Comparison of ENCODE assay signal across 18 cellular contexts in genomic region chr16:29802416-29802935, GRCh38. TPM values are rescaled to one million over a fixed set of nuclear protein-coding genes. Genes with fewer than 3 reads are reported as not detected.
DNase-seq lines count a peak whose midpoint lies in the region; ATAC-seq, FAIRE-seq and TF ChIP-seq lines count a peak whose summit lies in the region.
"Had no signal": no experiment of that assay in that cellular context is flagged by ENCODE, and none has a peak within 500 bp of the region (broad histone marks: within the 10 kb centered on the region; RNA-seq: fewer than 3 reads in every experiment).

No MANE protein-coding gene starts in this region.

- no peaks in the 10 kb centered on the region for H3K9me3 Mint-ChIP-seq in activated naive CD4-positive, alpha-beta T cell treated with anti-CD3 and anti-CD28 coated beads for 36 hours
- H3K9me3 Mint-ChIP-seq in progenitor cell of endocrine pancreas (ENCODE audit: low read depth), result no peaks in the 10 kb centered on the region
- H3K9me3 Mint-ChIP-seq: IgD-negative memory B cell; stimulated activated naive B cell treated with anti-CD40 and anti-IgM and Interleukin-4, amounts not matched to agents 10 μg/mL and 1 μg/mL and 100 μg/mL, for 72 hours had no signal

- no peaks in the 10 kb centered on the region for H3K9me3 ChIP-seq in GM12878 (replicated peaks; ENCODE audit: control insufficient read depth, insufficient read depth, low read length)
- H3K9me3 ChIP-seq: ovary, upper lobe of right lung had no signal

- H3K79me2 ChIP-seq in KMS-11 (ENCODE audit: insufficient read depth, low read depth) (peaks cover 3% of the 10 kb centered on the region; the same call in 1 of the 2 replicates), GM12878 (ENCODE audit: control insufficient read depth, insufficient read depth, low read length) (peaks cover 12% of the 10 kb centered on the region)

- TF ChIP-seq CTCF in KMS-11 (conservative IDR thresholded peaks at IDR 0.05; ENCODE audit: low read depth, low read length), result no peak
- TF ChIP-seq CTCF in GM12878 (IDR thresholded peaks at IDR 0.05 in 2 of 3, conservative IDR thresholded peaks at IDR 0.05 in 1 of 3; ENCODE audit: control insufficient read depth in 2 of 3, extremely low read depth in 1 of 3, insufficient read depth in 1 of 3, low read depth in 3 of 3, low read length in 3 of 3), result no peak
- no peak for TF ChIP-seq CTCF in progenitor cell of endocrine pancreas (IDR thresholded peaks at IDR 0.05; ENCODE audit: unreplicated experiment)

- peak overlapping the region; percentile 12 for H3K27ac Mint-ChIP-seq in activated naive CD4-positive, alpha-beta T cell treated with anti-CD3 and anti-CD28 coated beads for 36 hours
- no peak overlapping the region for H3K27ac Mint-ChIP-seq in progenitor cell of endocrine pancreas

- no peak for DNase-seq in activated naive CD4-positive, alpha-beta T cell treated with anti-CD3 and anti-CD28 coated beads for 36 hours
- DNase-seq in activated naive CD4-positive, alpha-beta T cell treated with Interleukin-2 at 50 U/mL for 16 hours, result no peak
- DNase-seq in GM12878 (ENCODE audit: low read depth, low spot score), result no peak
- no peak for DNase-seq in progenitor cell of endocrine pancreas (ENCODE audit: low spot score, unreplicated experiment)
- no peak for DNase-seq in mucosa of gallbladder (ENCODE audit: low spot score)
- DNase-seq in NCI-H187 treated with DMSO at 0.1 percent for 48 hours (lab: John Stamatoyannopoulos, UW), result no peak
- DNase-seq: activated CD4-positive, alpha-beta T cell treated with anti-CD3 and anti-CD28 coated beads for 48 hours; cortex of kidney; H7; NCI-H2171 treated with DMSO at 0.1 percent for 48 hours; small intestine; stimulated activated naive B cell treated with anti-CD40 and anti-IgM and Interleukin-4, amounts not matched to agents 10 μg/mL and 1 μg/mL and 100 μg/mL, for 72 hours; T-helper 9 cell; upper lobe of right lung had no signal

- H3K4me3 ChIP-seq in KMS-11 (IDR thresholded peaks at IDR 0.05; ENCODE audit: insufficient read depth, low read depth, low read length) (no peak overlapping the region), GM12878 (no peak overlapping the region)
- H3K4me3 ChIP-seq: ovary, upper lobe of right lung had no signal

- TF ChIP-seq EP300 in GM12878 (IDR thresholded peaks at IDR 0.05; ENCODE audit: borderline replicate concordance in 1 of 2, control insufficient read depth in 1 of 2, low read depth in 2 of 2, low read length in 2 of 2), result no peak

- H3K9ac ChIP-seq in KMS-11 (no peak overlapping the region), GM12878 (ENCODE audit: control insufficient read depth, insufficient read depth, low read length) (no peak overlapping the region)

- H3K36me3 ChIP-seq in KMS-11 (ENCODE audit: insufficient read depth) (peaks cover 18% of the 10 kb centered on the region; the same call in 1 of the 2 replicates), GM12878 (ENCODE audit: control insufficient read depth in 2 of 2, insufficient read depth in 2 of 2, low read length in 1 of 2) (peaks cover 31 to 33% of the 10 kb centered on the region in 2 experiments)
- H3K36me3 ChIP-seq: ovary had no signal

- H3K4me1 ChIP-seq in KMS-11 (ENCODE audit: low read depth, poor library complexity, severe bottlenecking), result peaks cover 24% of the 10 kb centered on the region
- H3K4me1 ChIP-seq in GM12878 (ENCODE audit: control insufficient read depth, insufficient read depth, low read length), result peaks cover 7% of the 10 kb centered on the region

- ATAC-seq in GM12878, result no peak
- ATAC-seq in GM18519 (IDR thresholded peaks at IDR 0.05; ENCODE audit: low FRiP score, unreplicated experiment), result no peak
- ATAC-seq: stimulated activated naive B cell treated with anti-CD40 and anti-IgM and Interleukin-4, amounts not matched to agents 10 μg/mL and 1 μg/mL and 100 μg/mL, for 72 hours; upper lobe of right lung had no signal

- no peak for TF ChIP-seq RAD21 in GM12878 (IDR thresholded peaks at IDR 0.05; ENCODE audit: insufficient read depth, low read depth, low read length)

- in situ Hi-C loops in GM12878 (cut with MboI), result no loop called here

- BruUV-seq in GM12878 (replicated peaks; lab: Mats Ljungman, UMichigan), result no TSS peak

- CTCF ChIA-PET in activated naive CD4-positive, alpha-beta T cell treated with anti-CD3 and anti-CD28 coated beads for 36 hours (lab: Charles Lee), result interaction anchor here (0.8 to 3.5 kb wide), 4 partner anchors 12 to 111 kb away, joined by 3 to 17 read pairs (median 4); partner anchors contain the start of gene KIF22
- CTCF ChIA-PET in GM12878 (lab: Yijun Ruan, JAX), result interaction anchor here (0.6 to 2.9 kb wide), 4 partner anchors 10 to 230 kb away, joined by 3 to 24 read pairs (median 4); partner anchors contain the start of gene KIF22

- TF ChIP-seq POLR2A in GM12878 (IDR thresholded peaks at IDR 0.05; ENCODE audit: low read depth, low read length), result peak; percentile 32; the same call in 1 of the 2 replicates

- intact Hi-C loops in activated naive CD4-positive, alpha-beta T cell treated with anti-CD3 and anti-CD28 coated beads for 36 hours (cut with micrococcal nuclease), result no loop called here
- intact Hi-C loops in GM12878 (cut with micrococcal nuclease; ENCODE audit: unreplicated experiment), result no loop called here

- no peak overlapping the region for H3K4me3 Mint-ChIP-seq in activated naive CD4-positive, alpha-beta T cell treated with anti-CD3 and anti-CD28 coated beads for 36 hours
- H3K4me3 Mint-ChIP-seq in progenitor cell of endocrine pancreas (ENCODE audit: low read depth), result peak overlapping the region; percentile 38
- H3K4me3 Mint-ChIP-seq: stimulated activated naive B cell treated with anti-CD40 and anti-IgM and Interleukin-4, amounts not matched to agents 10 μg/mL and 1 μg/mL and 100 μg/mL, for 72 hours had no signal

- H2AFZ ChIP-seq in KMS-11 (ENCODE audit: low read depth), result no peak overlapping the region
- H2AFZ ChIP-seq in GM12878 (ENCODE audit: control insufficient read depth, low read depth, low read length), result no peak overlapping the region

- H3K27me3 ChIP-seq in KMS-11 (ENCODE audit: insufficient read depth, low read depth) (no peaks in the 10 kb centered on the region), GM12878 (replicated peaks in 1 of 2; ENCODE audit: control insufficient read depth in 2 of 2, insufficient read depth in 2 of 2, low read length in 1 of 2) (no peaks in the 10 kb centered on the region)
- H3K27me3 ChIP-seq: ovary, upper lobe of right lung had no signal

- H3K4me2 ChIP-seq in KMS-11 (peak overlapping the region; percentile 39; the same call in 1 of the 2 replicates), GM12878 (ENCODE audit: control insufficient read depth, insufficient read depth) (no peak overlapping the region)

- FAIRE-seq in GM12878 (lab: Jason Lieb, UNC), result no peak
- FAIRE-seq: small intestine had no signal

- POLR2A ChIA-PET in GM12878 (lab: Charles Lee), result interaction anchor here (1.3 to 1.6 kb wide), 3 partner anchors 12 to 19 kb away, joined by 3 to 4 read pairs (median 3); partner anchors contain the start of gene KIF22

- RAD21 ChIA-PET in GM12878 (lab: Charles Lee; ENCODE audit: unreplicated experiment), result interaction anchor here (1.3 to 1.5 kb wide), 2 partner anchors 12 to 46 kb away, joined by 3 to 5 read pairs; partner anchors contain the start of gene KIF22

- WGBS in GM12878 (ENCODE audit: insufficient coverage, insufficient replicate concordance, low lambda C conversion rate, missing lambda C conversion rate), result 95% methylated on average over 8 of the region's 8 CpGs

- peaks cover 15% of the 10 kb centered on the region for H3K4me1 Mint-ChIP-seq in activated naive CD4-positive, alpha-beta T cell treated with anti-CD3 and anti-CD28 coated beads for 36 hours (ENCODE audit: low read depth)
- H3K4me1 Mint-ChIP-seq in progenitor cell of endocrine pancreas (ENCODE audit: low read depth), result peaks cover 10% of the 10 kb centered on the region

- H3K27me3 Mint-ChIP-seq in activated naive CD4-positive, alpha-beta T cell treated with anti-CD3 and anti-CD28 coated beads for 36 hours (ENCODE audit: low read depth), result no peaks in the 10 kb centered on the region
- no peaks in the 10 kb centered on the region for H3K27me3 Mint-ChIP-seq in progenitor cell of endocrine pancreas
- H3K27me3 Mint-ChIP-seq: IgD-negative memory B cell; stimulated activated naive B cell treated with anti-CD40 and anti-IgM and Interleukin-4, amounts not matched to agents 10 μg/mL and 1 μg/mL and 100 μg/mL, for 72 hours had no signal

- peaks cover 57% of the 10 kb centered on the region for H3K36me3 Mint-ChIP-seq in activated naive CD4-positive, alpha-beta T cell treated with anti-CD3 and anti-CD28 coated beads for 36 hours (ENCODE audit: low read depth)
- H3K36me3 Mint-ChIP-seq in progenitor cell of endocrine pancreas (ENCODE audit: insufficient read depth), result peaks cover 12% of the 10 kb centered on the region

- H3K27ac ChIP-seq in KMS-11 (0 out of 2 replicates have a peak overlapping the region, but pooled peaks have one; percentile 11), GM12878 (ENCODE audit: control insufficient read depth, insufficient read depth) (no peak overlapping the region)
- H3K27ac ChIP-seq: upper lobe of right lung had no signal

- SMC1A ChIA-PET in GM12878 (lab: Charles Lee; ENCODE audit: uncharacterized antibody, unreplicated experiment), result interaction anchor here (1.6 to 4.6 kb wide), 3 partner anchors 10 to 44 kb away, joined by 3 to 38 read pairs (median 5); partner anchors contain the start of genes KIF22 and PAGR1

- H4K20me1 ChIP-seq in KMS-11 (ENCODE audit: insufficient read depth), result no peaks in the 10 kb centered on the region
- H4K20me1 ChIP-seq in GM12878 (ENCODE audit: control insufficient read depth, insufficient read depth), result no peaks in the 10 kb centered on the region

RNA-seq across cellular contexts. Expression of gene MAZ, which starts 3.9 kb away (rescaled TPM):
- 100 to 1,000 TPM; 290 to 330 TPM for total RNA-seq in activated naive CD4-positive, alpha-beta T cell treated with anti-CD3 and anti-CD28 coated beads for 36 hours
- 33.0 and 41.7 TPM in 2 replicates for total RNA-seq in GM12878 (2013; cell fraction: nucleolus; rRNA removed)
- 184 and 202 TPM in 2 replicates for total RNA-seq in GM12878 (2014; rRNA removed)
- total RNA-seq in GM12878 (2014; rRNA removed; fragmentation: Illumina TruSeq; extraction: Trizol), result 142 and 158 TPM in 2 replicates
- 305 and 309 TPM in 2 replicates for total RNA-seq in GM12878 (2021)
- polyA plus RNA-seq in GM12878 (2011; ENCODE audit: low read depth), result 63.0 TPM
- 57.5 and 100 TPM in 2 replicates for polyA plus RNA-seq in GM12878 (2011; rRNA removed)
- 148 and 190 TPM in 2 replicates for polyA plus RNA-seq in GM12878 (2011; cell fraction: cytosol; rRNA removed)
- 285 and 333 TPM in 2 replicates for polyA plus RNA-seq in GM12878 (2011; cell fraction: nucleus; rRNA removed)
- 205 and 242 TPM in 2 replicates for polyA plus RNA-seq in GM12878 (2012)
- 105 and 184 TPM in 2 replicates for polyA plus RNA-seq in GM12878 (2014; fragmentation: Illumina TruSeq; extraction: Trizol)
- 10 to 100 TPM; 23.9 to 31.4 TPM for polyA plus RNA-seq in GM12878 (2014; fragmentation: Nextera tagmentation; extraction: Ambion mirVana)
- 132 and 171 TPM in 2 replicates for polyA plus RNA-seq in GM12878 (2014; rRNA removed)
- polyA plus RNA-seq in GM12878 (2016; fragmentation: Nextera tagmentation; extraction: Ambion mirVana), result 10 to 100 TPM; 45.1 to 48.9 TPM
- 250 and 328 TPM in 2 replicates for polyA minus RNA-seq in GM12878 (2011; rRNA and poly(A)+ RNA removed)
- polyA minus RNA-seq in GM12878 (2011; cell fraction: cytosol; rRNA and poly(A)+ RNA removed), result 158 and 164 TPM in 2 replicates
- 42.4 and 67.7 TPM in 2 replicates for polyA minus RNA-seq in GM12878 (2011; cell fraction: nucleus; rRNA and poly(A)+ RNA removed)
- total RNA-seq in progenitor cell of endocrine pancreas, result 345 and 347 TPM in 2 replicates
- total RNA-seq in mucosa of gallbladder, result 192 TPM

RNA-seq across cellular contexts. Expression of gene PRRT2, which starts 9.5 kb away (rescaled TPM):
- under 1 TPM; 0.83 to 0.94 TPM for total RNA-seq in activated naive CD4-positive, alpha-beta T cell treated with anti-CD3 and anti-CD28 coated beads for 36 hours
- total RNA-seq in GM12878 (2013; cell fraction: nucleolus; rRNA removed), result 3.0 and 3.8 TPM in 2 replicates
- total RNA-seq in GM12878 (2014; rRNA removed) (not detected in 2 replicates), GM12878 (2014; rRNA removed; fragmentation: Illumina TruSeq; extraction: Trizol) (0.09 TPM in 1 of 2 replicates, not detected in the other), GM12878 (2021) (0.35 and 0.49 TPM in 2 replicates), progenitor cell of endocrine pancreas (1.4 and 2.4 TPM in 2 replicates), mucosa of gallbladder (20.8 TPM)
- 0.13 TPM for polyA plus RNA-seq in GM12878 (2011; ENCODE audit: low read depth)
- polyA plus RNA-seq in GM12878 (2011; rRNA removed) (0.10 and 0.12 TPM in 2 replicates), GM12878 (2014; fragmentation: Illumina TruSeq; extraction: Trizol) (0.16 TPM in 1 of 2 replicates, not detected in the other), GM12878 (2014; fragmentation: Nextera tagmentation; extraction: Ambion mirVana) (not detected), GM12878 (2014; rRNA removed) (0.12 and 0.22 TPM in 2 replicates), GM12878 (2016; fragmentation: Nextera tagmentation; extraction: Ambion mirVana) (under 1 TPM; 0.08 to 0.11 TPM)
- 0.12 and 0.13 TPM in 2 replicates for polyA plus RNA-seq in GM12878 (2011; cell fraction: cytosol; rRNA removed)
- polyA plus RNA-seq in GM12878 (2011; cell fraction: nucleus; rRNA removed), result 3.2 and 3.5 TPM in 2 replicates
- polyA plus RNA-seq in GM12878 (2012), result 0.63 and 0.68 TPM in 2 replicates
- polyA minus RNA-seq in GM12878 (2011; rRNA and poly(A)+ RNA removed), result 0.07 and 0.46 TPM in 2 replicates
- polyA minus RNA-seq in GM12878 (2011; cell fraction: cytosol; rRNA and poly(A)+ RNA removed), result not detected in 2 replicates
- 0.48 and 1.1 TPM in 2 replicates for polyA minus RNA-seq in GM12878 (2011; cell fraction: nucleus; rRNA and poly(A)+ RNA removed)
- polyA plus RNA-seq: IgD-negative memory B cell had no signal

RNA-seq across cellular contexts. Expression of gene KIF22, which starts 11.9 kb away (rescaled TPM):
- 100 to 1,000 TPM; 201 to 209 TPM for total RNA-seq in activated naive CD4-positive, alpha-beta T cell treated with anti-CD3 and anti-CD28 coated beads for 36 hours
- total RNA-seq in GM12878 (2013; cell fraction: nucleolus; rRNA removed), result 88.5 and 96.1 TPM in 2 replicates
- total RNA-seq in GM12878 (2014; rRNA removed), result 137 and 143 TPM in 2 replicates
- 92.6 and 94.3 TPM in 2 replicates for total RNA-seq in GM12878 (2014; rRNA removed; fragmentation: Illumina TruSeq; extraction: Trizol)
- total RNA-seq in GM12878 (2021), result 127 TPM in 2 replicates
- 35.8 TPM for polyA plus RNA-seq in GM12878 (2011; ENCODE audit: low read depth)
- polyA plus RNA-seq in GM12878 (2011; rRNA removed), result 122 and 158 TPM in 2 replicates
- 173 and 186 TPM in 2 replicates for polyA plus RNA-seq in GM12878 (2011; cell fraction: cytosol; rRNA removed)
- 349 and 382 TPM in 2 replicates for polyA plus RNA-seq in GM12878 (2011; cell fraction: nucleus; rRNA removed)
- polyA plus RNA-seq in GM12878 (2012), result 59.1 and 59.2 TPM in 2 replicates
- polyA plus RNA-seq in GM12878 (2014; fragmentation: Illumina TruSeq; extraction: Trizol), result 115 and 116 TPM in 2 replicates
- 10 to 100 TPM in 1 of 2 experiments, 1 to 10 TPM in 1; 7.6 to 16.9 TPM for polyA plus RNA-seq in GM12878 (2014; fragmentation: Nextera tagmentation; extraction: Ambion mirVana)
- 142 and 143 TPM in 2 replicates for polyA plus RNA-seq in GM12878 (2014; rRNA removed)
- 100 to 1,000 TPM; 156 TPM for polyA plus RNA-seq in GM12878 (2016; fragmentation: Nextera tagmentation; extraction: Ambion mirVana)
- 174 and 238 TPM in 2 replicates for polyA minus RNA-seq in GM12878 (2011; rRNA and poly(A)+ RNA removed)
- 71.2 and 87.7 TPM in 2 replicates for polyA minus RNA-seq in GM12878 (2011; cell fraction: cytosol; rRNA and poly(A)+ RNA removed)
- polyA minus RNA-seq in GM12878 (2011; cell fraction: nucleus; rRNA and poly(A)+ RNA removed), result 141 and 193 TPM in 2 replicates
- 78.4 and 79.8 TPM in 2 replicates for total RNA-seq in progenitor cell of endocrine pancreas
- total RNA-seq in mucosa of gallbladder, result 21.6 TPM

RNA-seq across cellular contexts. Expression of gene PAGR1, which starts 13.5 kb away (rescaled TPM):
- 10 to 100 TPM; 16.9 to 19.3 TPM for total RNA-seq in activated naive CD4-positive, alpha-beta T cell treated with anti-CD3 and anti-CD28 coated beads for 36 hours
- 18.3 and 23.4 TPM in 2 replicates for total RNA-seq in GM12878 (2013; cell fraction: nucleolus; rRNA removed)
- total RNA-seq in GM12878 (2014; rRNA removed) (31.5 and 33.4 TPM in 2 replicates), GM12878 (2014; rRNA removed; fragmentation: Illumina TruSeq; extraction: Trizol) (15.0 and 19.6 TPM in 2 replicates), GM12878 (2021) (26.5 and 27.2 TPM in 2 replicates), progenitor cell of endocrine pancreas (26.4 and 29.9 TPM in 2 replicates), mucosa of gallbladder (38.9 TPM)
- polyA plus RNA-seq in GM12878 (2011; ENCODE audit: low read depth), result 8.9 TPM
- polyA plus RNA-seq in GM12878 (2011; rRNA removed) (14.9 and 16.0 TPM in 2 replicates), GM12878 (2014; fragmentation: Illumina TruSeq; extraction: Trizol) (4.4 and 11.5 TPM in 2 replicates), GM12878 (2014; fragmentation: Nextera tagmentation; extraction: Ambion mirVana) (1 to 10 TPM; 1.1 to 5.5 TPM), GM12878 (2014; rRNA removed) (29.6 and 34.5 TPM in 2 replicates), GM12878 (2016; fragmentation: Nextera tagmentation; extraction: Ambion mirVana) (10 to 100 TPM; 44.6 to 57.7 TPM)
- 20.7 and 21.3 TPM in 2 replicates for polyA plus RNA-seq in GM12878 (2011; cell fraction: cytosol; rRNA removed)
- 10.5 and 13.7 TPM in 2 replicates for polyA plus RNA-seq in GM12878 (2011; cell fraction: nucleus; rRNA removed)
- 19.7 and 20.0 TPM in 2 replicates for polyA plus RNA-seq in GM12878 (2012)
- polyA minus RNA-seq in GM12878 (2011; rRNA and poly(A)+ RNA removed), result 2.5 and 5.9 TPM in 2 replicates
- 5.0 and 8.2 TPM in 2 replicates for polyA minus RNA-seq in GM12878 (2011; cell fraction: cytosol; rRNA and poly(A)+ RNA removed)
- polyA minus RNA-seq in GM12878 (2011; cell fraction: nucleus; rRNA and poly(A)+ RNA removed), result 6.3 and 9.0 TPM in 2 replicates

RNA-seq across cellular contexts. Expression of gene MVP, which starts 17.8 kb away (rescaled TPM):
- total RNA-seq in activated naive CD4-positive, alpha-beta T cell treated with anti-CD3 and anti-CD28 coated beads for 36 hours, result 10 to 100 TPM; 84.1 to 86.9 TPM
- total RNA-seq in GM12878 (2013; cell fraction: nucleolus; rRNA removed), result 84.4 and 84.6 TPM in 2 replicates
- total RNA-seq in GM12878 (2014; rRNA removed) (60.2 and 67.9 TPM in 2 replicates), GM12878 (2014; rRNA removed; fragmentation: Illumina TruSeq; extraction: Trizol) (28.1 and 28.9 TPM in 2 replicates), GM12878 (2021) (62.5 and 62.7 TPM in 2 replicates), progenitor cell of endocrine pancreas (6.5 and 9.0 TPM in 2 replicates), mucosa of gallbladder (253 TPM)
- polyA plus RNA-seq in GM12878 (2011; ENCODE audit: low read depth), result 32.9 TPM
- polyA plus RNA-seq in GM12878 (2011; rRNA removed) (26.8 and 74.2 TPM in 2 replicates), GM12878 (2014; fragmentation: Illumina TruSeq; extraction: Trizol) (18.5 and 37.3 TPM in 2 replicates), GM12878 (2014; fragmentation: Nextera tagmentation; extraction: Ambion mirVana) (1 to 10 TPM in 1 of 2 experiments, under 1 TPM in 1; 0.98 to 1.2 TPM), GM12878 (2014; rRNA removed) (46.7 and 56.9 TPM in 2 replicates), GM12878 (2016; fragmentation: Nextera tagmentation; extraction: Ambion mirVana) (10 to 100 TPM; 63.5 to 64.6 TPM)
- 59.9 and 79.0 TPM in 2 replicates for polyA plus RNA-seq in GM12878 (2011; cell fraction: cytosol; rRNA removed)
- 152 and 155 TPM in 2 replicates for polyA plus RNA-seq in GM12878 (2011; cell fraction: nucleus; rRNA removed)
- 54.3 and 57.3 TPM in 2 replicates for polyA plus RNA-seq in GM12878 (2012)
- 183 and 191 TPM in 2 replicates for polyA minus RNA-seq in GM12878 (2011; rRNA and poly(A)+ RNA removed)
- polyA minus RNA-seq in GM12878 (2011; cell fraction: cytosol; rRNA and poly(A)+ RNA removed), result 59.3 and 71.4 TPM in 2 replicates
- polyA minus RNA-seq in GM12878 (2011; cell fraction: nucleus; rRNA and poly(A)+ RNA removed), result 47.4 and 71.8 TPM in 2 replicates
